ENCODE assay signal across 8 cellular contexts in the genomic region with DNA sequence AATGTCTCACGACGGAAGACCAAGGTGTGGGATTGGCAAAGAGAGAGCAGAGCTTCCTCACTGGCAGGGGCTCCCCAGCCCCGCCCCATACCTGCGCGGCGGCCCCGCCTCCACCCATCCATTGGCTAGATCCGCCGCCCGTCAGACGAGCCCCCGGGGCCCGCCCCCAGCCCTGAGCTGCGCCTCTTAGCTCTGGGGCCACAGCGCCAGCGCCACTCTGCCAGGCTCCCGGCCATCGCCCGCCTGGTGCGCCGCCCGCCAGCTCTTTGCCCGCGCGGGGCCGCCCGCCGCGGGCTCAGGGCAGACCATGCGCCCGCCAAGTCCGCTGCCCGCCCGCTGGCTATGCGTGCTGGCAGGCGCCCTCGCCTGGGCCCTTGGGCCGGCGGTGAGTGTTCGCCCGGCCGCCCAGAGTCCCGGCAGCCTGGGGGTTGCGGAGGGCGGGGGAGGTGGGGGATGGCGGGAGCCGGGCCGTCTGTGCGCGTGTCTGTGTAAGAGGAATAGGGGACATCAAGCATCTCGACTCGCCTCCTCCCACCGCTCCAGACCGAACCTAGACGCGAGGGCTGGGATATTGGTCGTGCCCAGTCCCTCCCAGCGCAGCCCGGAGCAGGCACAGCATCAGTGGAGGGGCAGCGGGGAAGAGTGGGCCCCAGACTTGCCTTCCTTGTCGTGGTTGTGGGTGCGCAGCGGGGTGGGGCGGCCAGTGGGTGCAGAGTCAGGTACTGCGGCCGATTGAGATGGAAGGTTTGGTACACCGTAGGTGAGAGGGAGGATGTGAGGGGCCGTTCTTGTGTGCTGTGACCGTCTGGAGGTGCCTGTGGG. TPM values are rescaled to one million over a fixed set of nuclear protein-coding genes. Genes with fewer than 3 reads are reported as not detected.
DNase-seq lines count a peak whose midpoint lies in the region; ATAC-seq and TF ChIP-seq lines count a peak whose summit lies in the region.

A gene with protein sequence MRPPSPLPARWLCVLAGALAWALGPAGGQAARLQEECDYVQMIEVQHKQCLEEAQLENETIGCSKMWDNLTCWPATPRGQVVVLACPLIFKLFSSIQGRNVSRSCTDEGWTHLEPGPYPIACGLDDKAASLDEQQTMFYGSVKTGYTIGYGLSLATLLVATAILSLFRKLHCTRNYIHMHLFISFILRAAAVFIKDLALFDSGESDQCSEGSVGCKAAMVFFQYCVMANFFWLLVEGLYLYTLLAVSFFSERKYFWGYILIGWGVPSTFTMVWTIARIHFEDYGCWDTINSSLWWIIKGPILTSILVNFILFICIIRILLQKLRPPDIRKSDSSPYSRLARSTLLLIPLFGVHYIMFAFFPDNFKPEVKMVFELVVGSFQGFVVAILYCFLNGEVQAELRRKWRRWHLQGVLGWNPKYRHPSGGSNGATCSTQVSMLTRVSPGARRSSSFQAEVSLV (plus strand): TSS at position 215 of the 822 bp plus-strand sequence. CDS start 93 bp downstream, at position 308.

- H3K27me3 ChIP-seq in MM.1S (replicated peaks; ENCODE audit: insufficient read depth, low read length) (peaks cover 11% of the 10 kb centered on the region; the same call in 1 of the 2 replicates), adipocyte (replicated peaks; ENCODE audit: control insufficient read depth, insufficient read depth, low read length) (peaks cover 66% of the 10 kb centered on the region), vagina (no peaks in the 10 kb centered on the region)

- no peaks in the 10 kb centered on the region for H3K79me2 ChIP-seq in MM.1S (ENCODE audit: low read length)

- peak; percentile 22 for DNase-seq in ELR (ENCODE audit: low read depth)
- peak; percentile 20 for DNase-seq in GOT3 (lab: John Stamatoyannopoulos, UW)
- DNase-seq in MM.1S = peak; percentile 91
- peak; percentile 82 to 97 (median 92) for DNase-seq in T-cell
- peak; percentile 33 for DNase-seq in adipocyte (ENCODE audit: low read depth)
- peak; percentile 63 for DNase-seq in hepatic stellate cell (ENCODE audit: low spot score)
- DNase-seq in retinal pigment epithelial cell (ENCODE audit: low read depth) = peak; percentile 5
- DNase-seq in vagina (ENCODE audit: extremely low spot score in 2 of 2) = peak; percentile 77 to 91

- CTCF ChIA-PET in T-cell (lab: Charles Lee) = interaction anchor here (0.6 to 4.2 kb wide), 31 partner anchors 9 to 403 kb away, joined by 3 to 25 read pairs (median 5); a partner anchor contains a TSS

- peak within 1 kb of the TSS; percentile 97 for H2AFZ ChIP-seq in MM.1S (ENCODE audit: low read length)

- ATAC-seq in T-cell (replicated peaks in 1 of 4) = peak; percentile 93 to 96 (median 94)

- peak in 1 of 2 donors; percentile 29 for TF ChIP-seq POLR2A in vagina (IDR thresholded peaks at IDR 0.05)

- H3K27ac Mint-ChIP-seq in T-cell = peak within 1 kb of the TSS; percentile 89 to 91

- POLR2A ChIA-PET in T-cell (lab: Charles Lee) = interaction anchor here (0.5 to 1.6 kb wide), 10 partner anchors 8 to 794 kb away, joined by 3 to 6 read pairs (median 3); a partner anchor contains a TSS

- H3K4me3 Mint-ChIP-seq in T-cell = peak within 1 kb of the TSS; percentile 92 to 95 (median 93)

- H3K4me2 ChIP-seq in MM.1S (ENCODE audit: low read depth, low read length) = peak within 1 kb of the TSS; percentile 70

- no peaks in the 10 kb centered on the region for H3K9me3 ChIP-seq in MM.1S (replicated peaks; ENCODE audit: insufficient read depth, low read length)
- no peaks in the 10 kb centered on the region for H3K9me3 ChIP-seq in adipocyte (ENCODE audit: control insufficient read depth, low read length)
- H3K9me3 ChIP-seq in vagina = no peaks in the 10 kb centered on the region

- peaks cover 45 to 66% (median 57%) of the 10 kb centered on the region in 3 donors for H3K4me1 Mint-ChIP-seq in T-cell

- H3K9me2 ChIP-seq in MM.1S (replicated peaks; ENCODE audit: insufficient read depth, low read length) = no peaks in the 10 kb centered on the region

- H3K27ac ChIP-seq in MM.1S (ENCODE audit: low read length) = no peak within 1 kb of the TSS
- H3K27ac ChIP-seq in vagina = peak within 1 kb of the TSS; percentile 31

- peak within 1 kb of the TSS; percentile 38; the same call in 1 of the 2 replicates for H3K9ac ChIP-seq in MM.1S (ENCODE audit: low read length)
- H3K9ac ChIP-seq in adipocyte (ENCODE audit: low read length) = no peak within 1 kb of the TSS

- no peaks in the 10 kb centered on the region for H3F3A ChIP-seq in MM.1S (ENCODE audit: insufficient read depth, low read length)

- TF ChIP-seq CTCF in MM.1S (IDR thresholded peaks at IDR 0.05; ENCODE audit: low read length) (no peak), retinal pigment epithelial cell (conservative IDR thresholded peaks at IDR 0.05; ENCODE audit: low read depth, low read length) (no peak), vagina (IDR thresholded peaks at IDR 0.05) (no peak)

- H3K36me3 Mint-ChIP-seq in T-cell = no peaks in the 10 kb centered on the region

- H3K4me1 ChIP-seq in MM.1S (ENCODE audit: low read length) = peaks cover 4% of the 10 kb centered on the region; the same call in 1 of the 2 replicates
- H3K4me1 ChIP-seq in adipocyte (ENCODE audit: control insufficient read depth, insufficient read depth, low read length) = peaks cover 13% of the 10 kb centered on the region
- peaks cover 21% of the 10 kb centered on the region for H3K4me1 ChIP-seq in vagina

- H3K36me3 ChIP-seq in MM.1S (replicated peaks; ENCODE audit: insufficient read depth, low read length) = no peaks in the 10 kb centered on the region
- H3K36me3 ChIP-seq in adipocyte (ENCODE audit: control insufficient read depth, insufficient read depth, low read length, severe bottlenecking) = no peaks in the 10 kb centered on the region
- H3K36me3 ChIP-seq in vagina = no peaks in the 10 kb centered on the region

- intact Hi-C loops in vagina (cut with DNase I) = no loop called here

- peaks cover 12 to 32% of the 10 kb centered on the region in 2 donors for H3K27me3 Mint-ChIP-seq in T-cell

- no peaks in the 10 kb centered on the region for H3K9me3 Mint-ChIP-seq in T-cell

- H3K4me3 ChIP-seq in MM.1S (ENCODE audit: low read length) (peak within 1 kb of the TSS; percentile 68), adipocyte (ENCODE audit: low read length) (peak within 1 kb of the TSS; percentile 54), retinal pigment epithelial cell (ENCODE audit: low read length) (peak within 1 kb of the TSS; percentile 31), vagina (peak within 1 kb of the TSS; percentile 45 to 47)

- H4K20me1 ChIP-seq in MM.1S (ENCODE audit: insufficient read depth, low read length) = no peaks in the 10 kb centered on the region

RNA-seq across cellular contexts. Expression of the gene that starts here (rescaled TPM):
- total RNA-seq in T-cell (10 to 100 TPM; 68.0 to 92.4 (median 76.1) TPM), vagina (9.3 TPM)

Comparison
In these comparisons a context has a peak if more than half of its experiments do, and no peak if none do; other contexts are left out.
1. DNase-seq: peak in every context shown above with its lines; median percentile 92 in T-cell; 91 in MM.1S; 84 in vagina; 63 in hepatic stellate cell; 33 in adipocyte; 22 in ELR; 20 in GOT3; 5 in retinal pigment epithelial cell.